In the genomic region with DNA sequence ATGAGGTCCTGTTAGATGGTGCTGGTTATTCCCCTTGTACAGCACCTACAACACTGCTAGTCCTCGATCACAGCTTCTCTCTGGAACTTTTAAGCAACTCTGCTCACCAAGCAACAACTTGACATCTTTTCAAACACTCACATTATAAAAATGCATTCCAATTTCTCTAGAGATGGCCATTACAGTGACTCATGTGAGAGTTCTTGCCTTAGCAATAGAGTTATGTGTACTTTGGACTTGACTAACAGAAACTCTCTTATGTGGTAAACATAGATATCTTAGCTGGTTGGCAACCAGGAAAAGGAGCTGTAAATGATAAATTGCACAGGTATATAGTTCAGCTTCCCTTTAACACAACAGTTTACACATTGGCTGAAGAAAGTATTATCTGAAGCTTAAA, we compare ENCODE assay signal across 13 cellular contexts.
DNase-seq lines count a peak whose midpoint lies in the region; ATAC-seq and TF ChIP-seq lines count a peak whose summit lies in the region.
"Had no signal": no experiment of that assay in that cellular context is flagged by ENCODE, and none has a peak within 500 bp of the region (broad histone marks: within the 10 kb centered on the region; RNA-seq: fewer than 3 reads in every experiment).

No MANE protein-coding gene starts in this region.

- peak overlapping the region in 1 of 2 donors; percentile 60 for H3K27ac ChIP-seq in lung (ENCODE audit: low read depth in 1 of 2, low read length in 1 of 2)
- H3K27ac ChIP-seq: right lobe of liver had no signal

- H3K9me3 ChIP-seq in lung (ENCODE audit: control insufficient read depth in 2 of 2, insufficient read depth in 1 of 2, low read length in 1 of 2), result peaks cover 2 to 3% of the 10 kb centered on the region in 2 donors
- H3K9me3 ChIP-seq: right lobe of liver had no signal

- DNase-seq in Caki2 (ENCODE audit: low read depth), result peak; percentile 55
- DNase-seq in brain pericyte (ENCODE audit: low read depth, low spot score), result peak; percentile 15
- no peak for DNase-seq in lung (ENCODE audit: low spot score)
- no peak for DNase-seq in NOMO-1 treated with dmso at 0.1 percent for 144 hours (lab: John Stamatoyannopoulos, UW; ENCODE audit: unreplicated experiment)
- no peak for DNase-seq in omental fat pad (ENCODE audit: low spot score)
- DNase-seq: CD8-positive, alpha-beta memory T cell; central memory CD4-positive, alpha-beta T cell; immature natural killer cell; right lobe of liver; Right ventricle myocardium superior had no signal

- in situ Hi-C loops in Caki2 (cut with HindIII; ENCODE audit: low pct_unique_long_range_greater_than_20kb, low sequenced_read_pairs), result no loop called here

- TF ChIP-seq CTCF in lung (IDR thresholded peaks at IDR 0.05; ENCODE audit: control extremely low read depth, extremely low read depth) (no peak), omental fat pad (IDR thresholded peaks at IDR 0.05) (no peak)

- ATAC-seq in HG02943 (IDR thresholded peaks at IDR 0.05; ENCODE audit: low read depth, unreplicated experiment) (peak; percentile 61), lung (ENCODE audit: insufficient read depth, low FRiP score) (peak; percentile 85), HG03039 (IDR thresholded peaks at IDR 0.05; ENCODE audit: unreplicated experiment) (no peak), omental fat pad (ENCODE audit: low FRiP score) (no peak), HG03342 (IDR thresholded peaks at IDR 0.05; ENCODE audit: unreplicated experiment) (no peak)

- 54 to 71% methylated on average over 1 of the region's 1 CpG for WGBS in lung, 2 donors

- peaks cover 1 to 10% of the 10 kb centered on the region in 2 donors for H3K4me1 ChIP-seq in lung (ENCODE audit: control insufficient read depth in 2 of 2, insufficient read depth in 2 of 2, low read length in 2 of 2)
- H3K4me1 ChIP-seq: right lobe of liver had no signal

- no peaks in the 10 kb centered on the region for H3K27me3 ChIP-seq in lung (ENCODE audit: control insufficient read depth, insufficient read depth)
- H3K27me3 ChIP-seq: right lobe of liver had no signal

- H3K4me3 ChIP-seq in lung, result no peak overlapping the region
- H3K4me3 ChIP-seq: right lobe of liver had no signal

- no peaks in the 10 kb centered on the region for H3K36me3 ChIP-seq in lung (ENCODE audit: control insufficient read depth in 2 of 2, insufficient read depth in 2 of 2, low read length in 2 of 2)
- H3K36me3 ChIP-seq: right lobe of liver had no signal

Comparison
In these comparisons a context has a peak if more than half of its experiments do, and no peak if none do; other contexts are left out.
1. DNase-seq: peak in Caki2 (single experiment) and brain pericyte (single experiment); none in lung (single experiment), NOMO-1 treated with dmso at 0.1 percent for 144 hours (single experiment) and omental fat pad (single experiment).
2. ATAC-seq: peak in HG02943 (single experiment) and lung (single experiment); none in HG03039 (single experiment), omental fat pad (single experiment) and HG03342 (single experiment).